ENCODE assay signal across 1 cellular context in genomic region chr4:164613761-164614277, GRCh38.
TF ChIP-seq lines count a peak whose summit lies in the region.

No MANE protein-coding gene starts in this region.

TF ChIP-seq in GM23338, 12 proteins besides CTCF, POLR2A, EP300 and RAD21 (continued from another document):
- TF ChIP-seq ZNF462 (CRISPR knock-in tag; IDR thresholded peaks at IDR 0.05) (no peak), JUNB (IDR thresholded peaks at IDR 0.05; ENCODE audit: unreplicated experiment) (no peak)
TF ChIP-seq in GM23338: peak in this region for 0.
